Comparison of ENCODE assay signal across 12 cellular contexts in genomic region chr10:103709341-103709920, GRCh38.
A peak's percentile ranks its signal among the peaks of the same experiment; 100 is the strongest.
DNase-seq lines count a peak whose midpoint lies in the region; ATAC-seq, FAIRE-seq and TF ChIP-seq lines count a peak whose summit lies in the region.
"Had no signal": no experiment of that assay in that cellular context is flagged by ENCODE, and none has a peak within 500 bp of the region (broad histone marks: within the 10 kb centered on the region; RNA-seq: fewer than 3 reads in every experiment).

No MANE protein-coding gene starts in this region.

- H2AK5ac ChIP-seq in IMR-90 (ENCODE audit: low read depth, low read length) = no peak overlapping the region

- peak; percentile 57 for ATAC-seq in IMR-90 (ENCODE audit: low read depth)
- ATAC-seq in K562 = no peak
- ATAC-seq in HG03571 (IDR thresholded peaks at IDR 0.05; ENCODE audit: unreplicated experiment) = no peak
- no peak for ATAC-seq in gastrocnemius medialis
- ATAC-seq: Panc1 had no signal

- H2BK15ac ChIP-seq in IMR-90 (ENCODE audit: low read depth, low read length) = no peak overlapping the region

- FAIRE-seq in K562 (lab: Jason Lieb, UNC) = no peak
- FAIRE-seq: colon had no signal

- dilution Hi-C loops in IMR-90 (cut with HindIII; ENCODE audit: low sequenced_read_pairs, unreplicated experiment) = loop anchor here (25.0 kb wide), 1 partner anchor 153 kb away; the partner anchor contains the start of gene SH3PXD2A

- no peak overlapping the region for H2AK9ac ChIP-seq in IMR-90 (replicated peaks; ENCODE audit: low read depth, low read length, poor library complexity)

- H3K14ac ChIP-seq in IMR-90 (replicated peaks; ENCODE audit: low read depth, low read length) = peak overlapping the region; percentile 38; the same call in 1 of the 2 replicates

- H3K9me3 ChIP-seq in IMR-90 (ENCODE audit: control insufficient read depth, insufficient read depth, low read length) = no peaks in the 10 kb centered on the region
- no peaks in the 10 kb centered on the region for H3K9me3 ChIP-seq in K562 (replicated peaks; ENCODE audit: control insufficient read depth, insufficient read depth, low read depth, low read length)
- no peaks in the 10 kb centered on the region for H3K9me3 ChIP-seq in gastrocnemius medialis

- CTCF ChIA-PET in IMR-90 (lab: Yijun Ruan, JAX) = interaction anchor here (0.6 kb wide), 1 partner anchor 13 kb away, joined by 3 read pairs; no protein-coding TSS in a partner anchor
- CTCF ChIA-PET in K562 (lab: Yijun Ruan, JAX; ENCODE audit: low intra/inter-chr PET ratio) = no interaction called here

- H2AFZ ChIP-seq in IMR-90 (replicated peaks; ENCODE audit: low read length, poor library complexity) = peak overlapping the region; percentile 39
- no peak overlapping the region for H2AFZ ChIP-seq in K562 (ENCODE audit: low read depth, low read length)

- no peaks in the 10 kb centered on the region for H3K27me3 ChIP-seq in IMR-90 (ENCODE audit: control insufficient read depth, insufficient read depth, low read length)
- peaks cover 0 to 15% of the 10 kb centered on the region in 2 experiments; a peak in 2 of 5 replicates for H3K27me3 ChIP-seq in K562 (ENCODE audit: control insufficient read depth in 2 of 2, insufficient read depth in 2 of 2, low read length in 2 of 2)
- H3K27me3 ChIP-seq in kidney epithelial cell (ENCODE audit: control insufficient read depth, insufficient read depth, low read length) = no peaks in the 10 kb centered on the region
- H3K27me3 ChIP-seq in gastrocnemius medialis = no peaks in the 10 kb centered on the region

- H4K20me1 ChIP-seq in IMR-90 (ENCODE audit: insufficient read depth, low read length) (peaks cover 4% of the 10 kb centered on the region; the same call in 1 of the 2 replicates), K562 (replicated peaks; ENCODE audit: control insufficient read depth, insufficient read depth, low read length) (0 out of 2 replicates have a peak, but pooled peaks cover 8% of the 10 kb centered on the region)

- H2BK20ac ChIP-seq in IMR-90 (ENCODE audit: low read depth, low read length) = peak overlapping the region; percentile 46; the same call in 1 of the 2 replicates

- H2BK5ac ChIP-seq in IMR-90 (ENCODE audit: low read depth, low read length, poor library complexity, severe bottlenecking) = no peak overlapping the region

- H3K23ac ChIP-seq in IMR-90 (ENCODE audit: low read depth, low read length) = no peak overlapping the region

- no peaks in the 10 kb centered on the region for H3K36me3 ChIP-seq in IMR-90 (ENCODE audit: control insufficient read depth, insufficient read depth, low read length)
- no peaks in the 10 kb centered on the region for H3K36me3 ChIP-seq in K562 (ENCODE audit: control insufficient read depth, insufficient read depth, low read length)
- no peaks in the 10 kb centered on the region for H3K36me3 ChIP-seq in kidney epithelial cell (ENCODE audit: control insufficient read depth, insufficient read depth, low read length)
- no peaks in the 10 kb centered on the region for H3K36me3 ChIP-seq in gastrocnemius medialis

- H4K5ac ChIP-seq in IMR-90 (ENCODE audit: low read depth, low read length) = no peak overlapping the region

- TF ChIP-seq POLR2A in IMR-90 (IDR thresholded peaks at IDR 0.05; ENCODE audit: low read depth, low read length) = no peak
- TF ChIP-seq POLR2A in K562 (conservative IDR thresholded peaks at IDR 0.05) = no peak
- TF ChIP-seq POLR2A in gastrocnemius medialis (IDR thresholded peaks at IDR 0.05) = no peak

- H3K9ac ChIP-seq in IMR-90 (ENCODE audit: low read depth, low read length) = no peak overlapping the region
- no peak overlapping the region for H3K9ac ChIP-seq in K562 (ENCODE audit: insufficient read depth in 1 of 2, low read depth in 2 of 2, low read length in 2 of 2)

- POLR2A ChIA-PET in IMR-90 (lab: Charles Lee; ENCODE audit: unreplicated experiment) (no interaction called here), K562 (lab: Yijun Ruan, JAX) (interaction anchor here (0.7 to 1.0 kb wide), 2 partner anchors 9 to 11 kb away, joined by 3 read pairs; no protein-coding TSS in a partner anchor)

- TF ChIP-seq CTCF in AG10803 (conservative IDR thresholded peaks at IDR 0.05; ENCODE audit: low read length) = no peak
- TF ChIP-seq CTCF in IMR-90 (conservative IDR thresholded peaks at IDR 0.05; ENCODE audit: low read depth, low read length) = no peak
- TF ChIP-seq CTCF in K562 (IDR thresholded peaks at IDR 0.05 in 2 of 3, conservative IDR thresholded peaks at IDR 0.05 in 1 of 3; ENCODE audit: insufficient read depth in 2 of 3, low read depth in 1 of 3, low read length in 3 of 3) = no peak
- TF ChIP-seq CTCF in kidney epithelial cell (IDR thresholded peaks at IDR 0.05; ENCODE audit: insufficient read depth, low read length, poor library complexity, severe bottlenecking) = no peak
- TF ChIP-seq CTCF in gastrocnemius medialis (IDR thresholded peaks at IDR 0.05 in 4 of 5, conservative IDR thresholded peaks at IDR 0.05 in 1 of 5) = no peak

- peak; percentile 67 for DNase-seq in AG10803 (ENCODE audit: low read depth)
- peak; percentile 66 for DNase-seq in IMR-90
- DNase-seq in K562 (ENCODE audit: extremely low read depth in 1 of 4, low spot score in 3 of 4) = no peak
- peak; percentile 63 for DNase-seq in kidney epithelial cell (ENCODE audit: low read depth)
- DNase-seq in stimulated activated CD4-positive, alpha-beta T cell treated with anti-CD3 and anti-CD28 coated beads, Interleukin-4, amount 100 ng/mL, for 24 hours = no peak
- no peak for DNase-seq in NCI-H524 (lab: John Stamatoyannopoulos, UW)
- DNase-seq in gastrocnemius medialis = no peak
- DNase-seq: CD4-positive, CD25-positive, alpha-beta regulatory T cell; NCI-H1930 had no signal

- intact Hi-C loops in IMR-90 (cut with micrococcal nuclease) = no loop called here
- intact Hi-C loops in K562 (cut with micrococcal nuclease) = no loop called here
- intact Hi-C loops in gastrocnemius medialis (cut with DNase I; ENCODE audit: low total_unique reads) = no loop called here

- TF ChIP-seq RAD21 in IMR-90 (IDR thresholded peaks at IDR 0.05; ENCODE audit: low read length) (no peak), K562 (CRISPR knock-in tag; conservative IDR thresholded peaks at IDR 0.05 in 1 of 2, IDR thresholded peaks at IDR 0.05 in 1 of 2) (no peak)

- H3K79me2 ChIP-seq in K562 (ENCODE audit: control insufficient read depth, insufficient read depth, low read length) = no peaks in the 10 kb centered on the region

- H3K79me1 ChIP-seq in IMR-90 (ENCODE audit: low read depth in 1 of 2, low read length in 2 of 2) = peaks cover 0 to 4% of the 10 kb centered on the region in 2 experiments; a peak in 1 of 4 replicates

- H3K4me1 ChIP-seq in IMR-90 (ENCODE audit: control insufficient read depth, insufficient read depth, low read length) (peaks cover 6% of the 10 kb centered on the region), K562 (replicated peaks in 1 of 2; ENCODE audit: control insufficient read depth in 2 of 2, insufficient read depth in 2 of 2, low read length in 2 of 2) (no peaks in the 10 kb centered on the region; a peak in 2 of 5 replicates), gastrocnemius medialis (no peaks in the 10 kb centered on the region)

- H3K4me2 ChIP-seq in IMR-90 (ENCODE audit: low read depth, low read length) (no peak overlapping the region), K562 (ENCODE audit: insufficient read depth, low read length) (no peak overlapping the region)

- H3K56ac ChIP-seq in IMR-90 (ENCODE audit: extremely low read depth, insufficient read depth, low read length) = no peak overlapping the region

- no peak overlapping the region for H4K8ac ChIP-seq in IMR-90 (ENCODE audit: low read depth in 2 of 2, low read length in 2 of 2)

- H3K4me3 ChIP-seq in AG10803 (ENCODE audit: low read length) (no peak overlapping the region), IMR-90 (ENCODE audit: insufficient read depth, low read depth, low read length) (no peak overlapping the region), K562 (no peak overlapping the region), kidney epithelial cell (ENCODE audit: low read depth, low read length) (no peak overlapping the region), gastrocnemius medialis (no peak overlapping the region)

- TF ChIP-seq EP300 in K562 (IDR thresholded peaks at IDR 0.05; ENCODE audit: low read length) = no peak

- H4K91ac ChIP-seq in IMR-90 (ENCODE audit: insufficient read depth, low read depth, low read length) = no peak overlapping the region

- WGBS in IMR-90 (ENCODE audit: extremely low coverage in 2 of 2, insufficient read length in 1 of 2), 2 experiments = 39% methylated on average over 3 of the region's 8 CpGs; no CpG with 5 or more reads in 1 of the 2 experiments
- 1% methylated on average over 8 of the region's 8 CpGs for WGBS in K562 (ENCODE audit: insufficient coverage, low coverage, missing lambda C conversion rate)

- no peak overlapping the region for H3K4ac ChIP-seq in IMR-90 (ENCODE audit: low read depth, low read length)

- in situ Hi-C loops in IMR-90 (cut with MboI; ENCODE audit: low sequenced_read_pairs) = loop anchor here (25.0 kb wide), 2 partner anchors 303 to 503 kb away; no protein-coding TSS in a partner anchor
- in situ Hi-C loops in K562 (cut with MboI) = no loop called here
- in situ Hi-C loops in gastrocnemius medialis (cut with MboI; ENCODE audit: low sequenced_read_pairs in 4 of 4) = no loop called here

- H3K27ac ChIP-seq in IMR-90 (ENCODE audit: insufficient read depth, low read length) (no peak overlapping the region), K562 (ENCODE audit: extremely low read depth, low read depth, low read length) (no peak overlapping the region), gastrocnemius medialis (no peak overlapping the region)

- H2BK120ac ChIP-seq in IMR-90 (ENCODE audit: low read depth, low read length) = no peak overlapping the region

- H3K18ac ChIP-seq in IMR-90 (ENCODE audit: low read depth, low read length) = no peak overlapping the region

- no TSS peak for BruUV-seq in IMR-90 (replicated peaks; lab: Mats Ljungman, UMichigan)
- no TSS peak for BruUV-seq in K562 (replicated peaks; lab: Mats Ljungman, UMichigan)

- H3K9me1 ChIP-seq in IMR-90 (ENCODE audit: insufficient read depth, low read length) = peaks cover 8% of the 10 kb centered on the region
- peaks cover 3% of the 10 kb centered on the region for H3K9me1 ChIP-seq in K562 (ENCODE audit: control insufficient read depth, insufficient read depth, low read length)

TF ChIP-seq in IMR-90, 13 proteins besides CTCF, POLR2A, EP300 and RAD21 (continues in another document):
- TF ChIP-seq RCOR1 (IDR thresholded peaks at IDR 0.05; ENCODE audit: insufficient replicate concordance, low read length) = no peak
- no peak for TF ChIP-seq NFE2L2 (IDR thresholded peaks at IDR 0.05; ENCODE audit: low read depth, low read length)

Comparison
In these comparisons a context has a peak if more than half of its experiments do, and no peak if none do; other contexts are left out.
1. DNase-seq: peak in AG10803 (single experiment), IMR-90 (single experiment) and kidney epithelial cell (single experiment); none in K562 (0 of 4), stimulated activated CD4-positive, alpha-beta T cell treated with anti-CD3 and anti-CD28 coated beads, Interleukin-4, amount 100 ng/mL, for 24 hours (single experiment), NCI-H524 (0 of 2) and gastrocnemius medialis (0 of 2).